Comparison of ENCODE assay signal across 8 cellular contexts in genomic region chr6:3023663-3024483, GRCh38. TPM values are rescaled to one million over a fixed set of nuclear protein-coding genes. Genes with fewer than 3 reads are reported as not detected.
DNase-seq lines count a peak whose midpoint lies in the region; ATAC-seq lines count a peak whose summit lies in the region.

No MANE protein-coding gene starts in this region.

- peak; percentile 78 for ATAC-seq in GM18867 (IDR thresholded peaks at IDR 0.05; ENCODE audit: unreplicated experiment)
- peak; percentile 77 for ATAC-seq in HG03064 (IDR thresholded peaks at IDR 0.05; ENCODE audit: low read depth, unreplicated experiment)

- H3K4ac ChIP-seq in mesenchymal stem cell (ENCODE audit: low read depth in 1 of 2, low read length in 2 of 2) = peak overlapping the region; percentile 79 to 89

- peak overlapping the region; percentile 38 for H2AFZ ChIP-seq in ACC112 (ENCODE audit: low read length, unreplicated experiment)
- H2AFZ ChIP-seq in mesenchymal stem cell (ENCODE audit: low read depth, low read length) = peak overlapping the region; percentile 64

- peak overlapping the region; percentile 76 for H2AK5ac ChIP-seq in mesenchymal stem cell (ENCODE audit: low read length, severe bottlenecking)

- peak; percentile 91 for DNase-seq in NCI-H460 (ENCODE audit: extremely low read depth, low read depth)
- peak; percentile 87 for DNase-seq in activated CD4-positive, alpha-beta T cell treated with anti-CD3 and anti-CD28 coated beads, Interleukin-2, amount 50 U/mL, for 1 hour
- peak; percentile 90 for DNase-seq in mesenchymal stem cell
- DNase-seq in stimulated activated CD8-positive, alpha-beta memory T cell treated with anti-CD3 and anti-CD28 coated beads, Interleukin-15, amount 100 ng/mL, for 24 hours (ENCODE audit: low read depth) = peak; percentile 75

- peaks cover 7% of the 10 kb centered on the region for H3K79me2 ChIP-seq in ACC112 (ENCODE audit: control insufficient read depth, insufficient read depth, low read length, unreplicated experiment)

- H3K27me3 ChIP-seq in ACC112 (ENCODE audit: insufficient read depth, low read length) (no peaks in the 10 kb centered on the region), duodenal mucosa (ENCODE audit: control insufficient read depth in 1 of 2, insufficient read depth in 2 of 2, low read length in 2 of 2) (no peaks in the 10 kb centered on the region), mesenchymal stem cell (ENCODE audit: control insufficient read depth in 1 of 2, insufficient read depth in 1 of 2, low read length in 2 of 2) (no peaks in the 10 kb centered on the region)

- peak overlapping the region; percentile 60 for H2BK15ac ChIP-seq in mesenchymal stem cell (ENCODE audit: low read depth, poor library complexity, severe bottlenecking)

- no peaks in the 10 kb centered on the region for H3K79me1 ChIP-seq in mesenchymal stem cell (replicated peaks; ENCODE audit: low read length, poor library complexity, severe bottlenecking)

- 40% methylated on average over 32 of the region's 32 CpGs for WGBS in mesenchymal stem cell

- H3K9ac ChIP-seq in duodenal mucosa (ENCODE audit: low read depth in 1 of 2, low read length in 2 of 2) (peak overlapping the region; percentile 44 to 65), mesenchymal stem cell (ENCODE audit: low read length) (peak overlapping the region; percentile 89)

- H2BK120ac ChIP-seq in mesenchymal stem cell (ENCODE audit: low read depth, low read length) = peak overlapping the region; percentile 86

- H3K4me1 ChIP-seq in ACC112 (ENCODE audit: control insufficient read depth, insufficient read depth, low read length, unreplicated experiment) (peaks cover 30% of the 10 kb centered on the region), duodenal mucosa (ENCODE audit: control insufficient read depth in 1 of 2, insufficient read depth in 2 of 2, low read length in 2 of 2) (peaks cover 7 to 30% of the 10 kb centered on the region in 2 donors), mesenchymal stem cell (ENCODE audit: control insufficient read depth, insufficient read depth, low read depth, low read length) (peaks cover 7% of the 10 kb centered on the region)

- no peak overlapping the region for H2BK5ac ChIP-seq in mesenchymal stem cell (ENCODE audit: low read depth, low read length, poor library complexity, severe bottlenecking)

- H3K27ac ChIP-seq in ACC112 (ENCODE audit: low read depth, low read length) (peak overlapping the region; percentile 83), duodenal mucosa (ENCODE audit: low read depth, low read length) (peak overlapping the region; percentile 66), mesenchymal stem cell (ENCODE audit: low read length, poor library complexity, severe bottlenecking) (no peak overlapping the region)

- peak overlapping the region in 1 of 2 experiments; percentile 56 for H3K23ac ChIP-seq in mesenchymal stem cell (ENCODE audit: low read length in 2 of 2)

- peak overlapping the region; percentile 91 to 95 for H3K18ac ChIP-seq in mesenchymal stem cell (ENCODE audit: low read depth in 1 of 2, low read length in 2 of 2)

- H3K14ac ChIP-seq in mesenchymal stem cell (ENCODE audit: low read length in 2 of 2) = peak overlapping the region in 1 of 2 experiments; percentile 91

- H2BK12ac ChIP-seq in mesenchymal stem cell (ENCODE audit: low read length in 2 of 2) = peak overlapping the region; percentile 87 to 91

- peak overlapping the region; percentile 75 for H3K4me3 ChIP-seq in ACC112 (ENCODE audit: low read depth, low read length)
- peak overlapping the region; percentile 77 to 78 for H3K4me3 ChIP-seq in duodenal mucosa (ENCODE audit: low read depth in 1 of 2, low read length in 2 of 2)
- peak overlapping the region in 1 of 2 experiments; percentile 84 for H3K4me3 ChIP-seq in mesenchymal stem cell (ENCODE audit: insufficient read depth in 1 of 2, low read depth in 1 of 2, low read length in 2 of 2)

- peak overlapping the region; percentile 94 for H4K8ac ChIP-seq in mesenchymal stem cell (ENCODE audit: low read length)

- 0 out of 2 replicates have a peak, but pooled peaks cover 5% of the 10 kb centered on the region for H3K36me3 ChIP-seq in ACC112 (ENCODE audit: insufficient read depth, low read length)
- peaks cover 0 to 7% of the 10 kb centered on the region in 2 donors for H3K36me3 ChIP-seq in duodenal mucosa (ENCODE audit: control insufficient read depth in 1 of 2, insufficient read depth in 2 of 2, low read length in 2 of 2)
- peaks cover 3 to 21% of the 10 kb centered on the region in 2 experiments for H3K36me3 ChIP-seq in mesenchymal stem cell (ENCODE audit: control insufficient read depth in 1 of 2, insufficient read depth in 2 of 2, low read depth in 1 of 2, low read length in 2 of 2)

- H3K9me3 ChIP-seq in duodenal mucosa (ENCODE audit: control insufficient read depth in 1 of 2, low read length in 2 of 2) (no peaks in the 10 kb centered on the region), mesenchymal stem cell (ENCODE audit: control insufficient read depth, low read length) (no peaks in the 10 kb centered on the region)

- H3K4me2 ChIP-seq in mesenchymal stem cell (ENCODE audit: low read length, poor library complexity, severe bottlenecking) = no peak overlapping the region

- peak overlapping the region; percentile 92 for H4K91ac ChIP-seq in mesenchymal stem cell (ENCODE audit: low read length)

RNA-seq across cellular contexts. Expression of gene NQO2, which starts 24.2 kb away (rescaled TPM):
- total RNA-seq in NCI-H460 (2014; rRNA removed; shearing (Covaris generic)) = 171 and 185 TPM in 2 replicates
- 168 and 177 TPM in 2 replicates for polyA plus RNA-seq in NCI-H460 (2014; cell fraction: nucleus; rRNA removed)
- 20.8 TPM for polyA plus RNA-seq in mesenchymal stem cell (2013, experiment 1 of 2)
- polyA plus RNA-seq in mesenchymal stem cell (2013, experiment 2 of 2) = 21.0 TPM

RNA-seq across cellular contexts. Expression of gene RIPK1, which starts 44.4 kb away (rescaled TPM):
- 8.1 and 10.3 TPM in 2 replicates for total RNA-seq in NCI-H460 (2014; rRNA removed; shearing (Covaris generic))
- polyA plus RNA-seq in NCI-H460 (2014; cell fraction: nucleus; rRNA removed) = 4.3 and 6.8 TPM in 2 replicates
- polyA plus RNA-seq in mesenchymal stem cell (2013, experiment 1 of 2) = 22.7 TPM
- 22.3 TPM for polyA plus RNA-seq in mesenchymal stem cell (2013, experiment 2 of 2)

RNA-seq across cellular contexts. Expression of gene SERPINB6, which starts 52.5 kb away (rescaled TPM):
- total RNA-seq in NCI-H460 (2014; rRNA removed; shearing (Covaris generic)) = 90.0 and 93.5 TPM in 2 replicates
- 78.5 and 82.1 TPM in 2 replicates for polyA plus RNA-seq in NCI-H460 (2014; cell fraction: nucleus; rRNA removed)
- 173 TPM for polyA plus RNA-seq in mesenchymal stem cell (2013, experiment 1 of 2)
- polyA plus RNA-seq in mesenchymal stem cell (2013, experiment 2 of 2) = 171 TPM
